Comparison of ENCODE assay signal across 8 cellular contexts in the genomic region with DNA sequence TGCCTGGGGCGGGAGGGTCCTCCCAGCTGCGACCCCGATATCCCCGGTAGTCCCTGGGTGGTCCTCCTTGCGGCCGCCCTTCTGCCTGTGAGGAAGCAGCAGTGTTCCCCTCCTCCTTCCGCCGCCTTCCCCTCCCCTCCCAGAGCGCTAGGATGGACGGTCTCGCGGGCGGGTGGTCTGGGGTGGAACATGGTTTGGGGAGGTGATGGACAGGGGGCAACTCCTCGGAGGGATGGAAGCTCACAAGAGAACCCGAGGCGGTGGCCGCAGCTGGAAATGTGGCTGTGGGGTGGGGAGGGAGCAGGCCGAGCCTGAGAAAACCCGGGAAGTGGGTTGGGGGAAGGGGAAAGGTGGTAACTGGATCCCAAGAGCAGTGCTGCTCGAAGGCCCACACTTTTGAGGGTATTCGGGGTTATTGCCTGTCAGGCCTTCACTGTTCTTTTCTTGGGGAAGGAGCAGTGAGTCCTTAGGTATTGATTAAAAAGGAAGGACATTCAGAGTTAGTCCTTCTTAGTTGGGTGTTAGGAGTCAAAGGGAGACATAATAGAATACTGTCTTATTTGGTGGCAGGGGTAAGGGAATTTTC. TPM values are rescaled to one million over a fixed set of nuclear protein-coding genes. Genes with fewer than 3 reads are reported as not detected.
DNase-seq lines count a peak whose midpoint lies in the region; ATAC-seq and TF ChIP-seq lines count a peak whose summit lies in the region.

No MANE protein-coding gene starts in this region.

- peaks cover 25% of the 10 kb centered on the region for H3K4me1 Mint-ChIP-seq in activated T-helper 2 cell treated with anti-CD3 and anti-CD28 coated beads, Interferon-gamma antibody, Interleukin-2, Interleukin-4, amounts not matched to agents 10 μg/mL and 5 μg/mL and 100 μg/mL, durations not matched to agents 14 hours and 24 hours and 36 hours (ENCODE audit: low read depth)
- peaks cover 11% of the 10 kb centered on the region for H3K4me1 Mint-ChIP-seq in glutamatergic neuron (ENCODE audit: low read depth, unreplicated experiment)

- H3K27me3 Mint-ChIP-seq in activated T-helper 2 cell treated with anti-CD3 and anti-CD28 coated beads, Interferon-gamma antibody, Interleukin-2, Interleukin-4, amounts not matched to agents 10 μg/mL and 5 μg/mL and 100 μg/mL, durations not matched to agents 14 hours and 24 hours and 36 hours (ENCODE audit: low read depth): no peaks in the 10 kb centered on the region
- peaks cover 5% of the 10 kb centered on the region for H3K27me3 Mint-ChIP-seq in glutamatergic neuron (ENCODE audit: unreplicated experiment)

- no peaks in the 10 kb centered on the region for H3K4me1 ChIP-seq in aorta (ENCODE audit: control insufficient read depth in 1 of 2, insufficient read depth in 2 of 2, low read length in 2 of 2)

- H3K36me3 ChIP-seq in aorta (ENCODE audit: control insufficient read depth in 1 of 2, insufficient read depth in 2 of 2, low read length in 1 of 2): no peaks in the 10 kb centered on the region

- ATAC-seq in HG02642 (IDR thresholded peaks at IDR 0.05; ENCODE audit: poor library complexity, unreplicated experiment) (peak; percentile 29), aorta (ENCODE audit: low FRiP score) (peak; percentile 78)

- H3K9me3 Mint-ChIP-seq in activated T-helper 2 cell treated with anti-CD3 and anti-CD28 coated beads, Interferon-gamma antibody, Interleukin-2, Interleukin-4, amounts not matched to agents 10 μg/mL and 5 μg/mL and 100 μg/mL, durations not matched to agents 14 hours and 24 hours and 36 hours: no peaks in the 10 kb centered on the region
- H3K9me3 Mint-ChIP-seq in glutamatergic neuron (ENCODE audit: unreplicated experiment): peaks cover 2% of the 10 kb centered on the region

- intact Hi-C loops in activated T-helper 2 cell treated with anti-CD3 and anti-CD28 coated beads, Interferon-gamma antibody, Interleukin-2, Interleukin-4, amounts not matched to agents 10 μg/mL and 5 μg/mL and 100 μg/mL, durations not matched to agents 14 hours and 24 hours and 36 hours (cut with micrococcal nuclease): loop anchor here (1.0 to 10.0 kb wide), 8 partner anchors 60 to 609 kb away; partner anchors contain the start of genes N4BP2, PDS5A, SMIM14 and UGDH
- intact Hi-C loops in aorta (cut with DNase I): loop anchor here (1.0 to 10.0 kb wide), 3 partner anchors 279 to 359 kb away; partner anchors contain the start of genes N4BP2 (in 2 of the 2) and PDS5A (in 1 of the 2)

- H3K36me3 Mint-ChIP-seq in activated T-helper 2 cell treated with anti-CD3 and anti-CD28 coated beads, Interferon-gamma antibody, Interleukin-2, Interleukin-4, amounts not matched to agents 10 μg/mL and 5 μg/mL and 100 μg/mL, durations not matched to agents 14 hours and 24 hours and 36 hours (ENCODE audit: low read depth): peaks cover 28% of the 10 kb centered on the region
- no peaks in the 10 kb centered on the region for H3K36me3 Mint-ChIP-seq in glutamatergic neuron (ENCODE audit: unreplicated experiment)

- 0% methylated on average over 20 to 21 of the region's 21 CpGs for WGBS in aorta, 2 donors

- peak; percentile 60 to 63 for DNase-seq in NCI-H524 (lab: John Stamatoyannopoulos, UW)
- DNase-seq in NCI-H524 treated with DMSO at 0.1 percent for 48 hours (lab: John Stamatoyannopoulos, UW): no peak
- peak; percentile 14 for DNase-seq in NCI-H2107 treated with DMSO at 0.1 percent for 48 hours (lab: John Stamatoyannopoulos, UW; ENCODE audit: unreplicated experiment)
- DNase-seq in activated T-helper 2 cell treated with anti-CD3 and anti-CD28 coated beads, Interferon-gamma antibody, Interleukin-2, Interleukin-4, amounts not matched to agents 10 μg/mL and 5 μg/mL and 100 μg/mL, durations not matched to agents 14 hours and 24 hours and 36 hours (ENCODE audit: low spot score): no peak
- peak; percentile 73 for DNase-seq in glutamatergic neuron
- DNase-seq in occipital lobe (lab: John Stamatoyannopoulos, UW): peak; percentile 55
- DNase-seq in aorta: peak; percentile 54 to 85

- peak overlapping the region in 1 of 2 donors; percentile 70 for H3K27ac ChIP-seq in aorta (ENCODE audit: low read depth in 1 of 2, low read length in 2 of 2)

- no peak for TF ChIP-seq CTCF in glutamatergic neuron (IDR thresholded peaks at IDR 0.05; ENCODE audit: partially characterized antibody, unreplicated experiment)

- H3K4me3 ChIP-seq in aorta (ENCODE audit: low read length in 2 of 2): peak overlapping the region; percentile 59 to 74

- H3K27ac Mint-ChIP-seq in activated T-helper 2 cell treated with anti-CD3 and anti-CD28 coated beads, Interferon-gamma antibody, Interleukin-2, Interleukin-4, amounts not matched to agents 10 μg/mL and 5 μg/mL and 100 μg/mL, durations not matched to agents 14 hours and 24 hours and 36 hours: peak overlapping the region; percentile 98
- H3K27ac Mint-ChIP-seq in glutamatergic neuron (ENCODE audit: unreplicated experiment): peak overlapping the region; percentile 98

- H3K4me3 Mint-ChIP-seq in activated T-helper 2 cell treated with anti-CD3 and anti-CD28 coated beads, Interferon-gamma antibody, Interleukin-2, Interleukin-4, amounts not matched to agents 10 μg/mL and 5 μg/mL and 100 μg/mL, durations not matched to agents 14 hours and 24 hours and 36 hours (ENCODE audit: low read depth): peak overlapping the region; percentile 99
- peak overlapping the region; percentile 99 for H3K4me3 Mint-ChIP-seq in glutamatergic neuron (ENCODE audit: unreplicated experiment)

- no peaks in the 10 kb centered on the region for H3K27me3 ChIP-seq in aorta (ENCODE audit: control insufficient read depth in 1 of 2, insufficient read depth in 2 of 2, low read length in 1 of 2)

- H3K9me3 ChIP-seq in aorta (ENCODE audit: control insufficient read depth, low read length): no peaks in the 10 kb centered on the region

RNA-seq across cellular contexts. Expression of gene UBE2K, which starts 0.6 kb away (rescaled TPM):
- 94.1 and 94.8 TPM in 2 replicates for total RNA-seq in activated T-helper 2 cell treated with anti-CD3 and anti-CD28 coated beads, Interferon-gamma antibody, Interleukin-2, Interleukin-4, amounts not matched to agents 10 μg/mL and 5 μg/mL and 100 μg/mL, durations not matched to agents 14 hours and 24 hours and 36 hours
- total RNA-seq in glutamatergic neuron (ENCODE audit: unreplicated experiment) (96.7 TPM), occipital lobe (93.7 TPM), aorta (10 to 100 TPM; 56.8 to 59.5 TPM)
- 10 to 100 TPM; 26.5 to 30.6 TPM for polyA plus RNA-seq in aorta

RNA-seq across cellular contexts. Expression of gene SMIM14, which starts 59.9 kb away (rescaled TPM):
- total RNA-seq in activated T-helper 2 cell treated with anti-CD3 and anti-CD28 coated beads, Interferon-gamma antibody, Interleukin-2, Interleukin-4, amounts not matched to agents 10 μg/mL and 5 μg/mL and 100 μg/mL, durations not matched to agents 14 hours and 24 hours and 36 hours: 1.7 and 1.9 TPM in 2 replicates
- total RNA-seq in glutamatergic neuron (ENCODE audit: unreplicated experiment) (27.1 TPM), occipital lobe (59.9 TPM), aorta (10 to 100 TPM; 68.5 to 72.1 TPM)
- 10 to 100 TPM; 28.5 to 44.1 TPM for polyA plus RNA-seq in aorta

Comparison
In these comparisons a context has a peak if more than half of its experiments do, and no peak if none do; other contexts are left out.
1. DNase-seq: peak in NCI-H524 (2 of 2), NCI-H2107 treated with DMSO at 0.1 percent for 48 hours (single experiment), glutamatergic neuron (single experiment), occipital lobe (single experiment) and aorta (2 of 2); none in NCI-H524 treated with DMSO at 0.1 percent for 48 hours (single experiment) and activated T-helper 2 cell treated with anti-CD3 and anti-CD28 coated beads, Interferon-gamma antibody, Interleukin-2, Interleukin-4, amounts not matched to agents 10 μg/mL and 5 μg/mL and 100 μg/mL, durations not matched to agents 14 hours and 24 hours and 36 hours (single experiment).